ENCODE assay signal across 1 cellular context in genomic region chr6:129719692-129720091, GRCh38.
TF ChIP-seq lines count a peak whose summit lies in the region.

No MANE protein-coding gene starts in this region.

TF ChIP-seq in IMR-90, 13 proteins besides CTCF, POLR2A, EP300 and RAD21:
- TF ChIP-seq ELK1 (IDR thresholded peaks at IDR 0.05; ENCODE audit: borderline replicate concordance, low read depth, low read length) (no peak), CHD1 (IDR thresholded peaks at IDR 0.05; ENCODE audit: low read depth, low read length) (no peak), MXI1 (IDR thresholded peaks at IDR 0.05; ENCODE audit: borderline replicate concordance, low read depth, low read length) (no peak), RCOR1 (IDR thresholded peaks at IDR 0.05; ENCODE audit: insufficient replicate concordance, low read length) (no peak)
